9 cellular contexts compared by ENCODE assay signal in genomic region chr10:70664702-70665195, GRCh38. TPM values are rescaled to one million over a fixed set of nuclear protein-coding genes. Genes with fewer than 3 reads are reported as not detected.
DNase-seq lines count a peak whose midpoint lies in the region; ATAC-seq lines count a peak whose summit lies in the region.
"Had no signal": no experiment of that assay in that cellular context is flagged by ENCODE, and none has a peak within 500 bp of the region (broad histone marks: within the 10 kb centered on the region; RNA-seq: fewer than 3 reads in every experiment).

No MANE protein-coding gene starts in this region.

- DNase-seq in GM03348 (ENCODE audit: low spot score) (peak; percentile 89), NCI-H345 treated with DMSO at 0.1 percent for 48 hours (lab: John Stamatoyannopoulos, UW; ENCODE audit: unreplicated experiment) (peak; percentile 24), putamen (ENCODE audit: low spot score) (peak; percentile 97), AML-193 (lab: John Stamatoyannopoulos, UW) (no peak)
- DNase-seq in stimulated activated CD8-positive, alpha-beta memory T cell treated with anti-CD3 and anti-CD28 coated beads, Interleukin-4, amount 100 ng/mL, for 48 hours, result no peak
- DNase-seq: activated T-cell treated with anti-CD3 and anti-CD28 coated beads, Interleukin-2, amount 50 U/mL, for 4 hours had no signal

- peak; percentile 48 for ATAC-seq in esophagus mucosa
- ATAC-seq in GM21825 (IDR thresholded peaks at IDR 0.05; ENCODE audit: unreplicated experiment), result no peak
- no peak for ATAC-seq in GM18873 (IDR thresholded peaks at IDR 0.05; ENCODE audit: low FRiP score, unreplicated experiment)

RNA-seq across cellular contexts. Expression of gene ADAMTS14, which starts 7.6 kb away (rescaled TPM):
- 0.64 TPM for total RNA-seq in esophagus mucosa

Comparison
In these comparisons a context has a peak if more than half of its experiments do, and no peak if none do; other contexts are left out.
1. DNase-seq: peak in GM03348 (single experiment), NCI-H345 treated with DMSO at 0.1 percent for 48 hours (single experiment) and putamen (single experiment); none in AML-193 (0 of 2) and stimulated activated CD8-positive, alpha-beta memory T cell treated with anti-CD3 and anti-CD28 coated beads, Interleukin-4, amount 100 ng/mL, for 48 hours (single experiment).